In the genomic region with DNA sequence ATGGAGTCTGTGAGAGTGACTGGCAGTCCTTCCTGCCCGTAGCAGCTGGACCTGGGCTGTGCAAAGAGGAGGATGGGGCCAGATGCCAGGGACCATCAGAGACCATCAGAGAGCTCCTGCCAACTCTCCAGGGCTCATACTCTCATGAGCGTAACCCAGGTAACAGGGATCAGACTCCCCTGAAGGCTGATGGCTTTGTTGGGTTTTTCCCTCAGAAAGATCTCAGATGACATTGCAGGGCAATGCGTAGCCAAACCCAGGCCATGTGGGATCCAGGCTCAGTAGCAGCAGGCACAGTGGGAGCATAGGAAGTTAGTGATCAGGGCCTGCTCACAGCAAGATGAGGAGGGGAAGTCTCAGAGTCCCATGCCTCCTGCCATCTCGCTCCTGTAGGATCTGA, we compare ENCODE assay signal across 20 cellular contexts.
"Had no signal": no experiment of that assay in that cellular context is flagged by ENCODE, and none has a peak within 500 bp of the region (broad histone marks: within the 10 kb centered on the region; RNA-seq: fewer than 3 reads in every experiment).

No MANE protein-coding gene starts in this region.

- H3K9me3 Mint-ChIP-seq: dendritic cell treated with granulocyte-macrophage colony-stimulating factor and Interleukin-4, amounts not matched to agents 40 ng/mL and 50 ng/mL, for 4 days; natural killer cell; stimulated activated naive CD8-positive, alpha-beta T cell treated with anti-CD3 and anti-CD28 coated beads, Interleukin-15, Interleukin-2, amounts not matched to agents 100 ng/mL and 50 ng/mL, for 24 hours had no signal

- H3K27me3 Mint-ChIP-seq: dendritic cell treated with granulocyte-macrophage colony-stimulating factor and Interleukin-4, amounts not matched to agents 40 ng/mL and 50 ng/mL, for 4 days; progenitor cell of endocrine pancreas had no signal

- H3K4me3 Mint-ChIP-seq: dendritic cell treated with granulocyte-macrophage colony-stimulating factor and Interleukin-4, amounts not matched to agents 40 ng/mL and 50 ng/mL, for 4 days; memory B cell; natural killer cell; stimulated activated naive CD8-positive, alpha-beta T cell treated with anti-CD3 and anti-CD28 coated beads, Interleukin-15, Interleukin-2, amounts not matched to agents 100 ng/mL and 50 ng/mL, for 24 hours had no signal

- H3K27ac Mint-ChIP-seq: dendritic cell treated with granulocyte-macrophage colony-stimulating factor and Interleukin-4, amounts not matched to agents 40 ng/mL and 50 ng/mL, for 4 days; memory B cell; progenitor cell of endocrine pancreas; stimulated activated naive CD8-positive, alpha-beta T cell treated with anti-CD3 and anti-CD28 coated beads, Interleukin-15, Interleukin-2, amounts not matched to agents 100 ng/mL and 50 ng/mL, for 24 hours had no signal

- H3K4me1 ChIP-seq: colonic mucosa, esophagus muscularis mucosa, tibial nerve had no signal

- H3K36me3 ChIP-seq: colonic mucosa, esophagus muscularis mucosa, neutrophil, thoracic aorta, tibial nerve had no signal

- DNase-seq: colonic mucosa; effector memory CD4-positive, alpha-beta T cell; foreskin melanocyte; natural killer cell; stimulated activated CD4-positive, alpha-beta T cell treated with anti-CD3 and anti-CD28 coated beads, Interleukin-12 subunit alpha, Interleukin-12 subunit beta, amount 100 ng/mL, for 4 hours; stimulated activated CD4-positive, alpha-beta T cell treated with anti-CD3 and anti-CD28 coated beads, Interleukin-1b, Interleukin-23, amount 100 ng/mL, for 48 hours; stimulated activated CD4-positive, alpha-beta T cell treated with anti-CD3 and anti-CD28 coated beads, Interleukin-4, amount 100 ng/mL, for 1 hour; stimulated activated CD8-positive, alpha-beta memory T cell treated with anti-CD3 and anti-CD28 coated beads, Interleukin-4, amount 100 ng/mL, for 48 hours had no signal

- H3K4me3 ChIP-seq: colonic mucosa, esophagus muscularis mucosa, lung, smooth muscle cell, thoracic aorta, tibial nerve had no signal

- H3K27ac ChIP-seq: colonic mucosa, esophagus muscularis mucosa, neutrophil, parathyroid adenoma, thoracic aorta, tibial nerve had no signal

- H3K36me3 Mint-ChIP-seq: memory B cell, natural killer cell had no signal

- H3K4me1 Mint-ChIP-seq: memory B cell had no signal

- ATAC-seq: natural killer cell, sciatic nerve had no signal

- H3K9me3 ChIP-seq: colonic mucosa, neutrophil, thoracic aorta had no signal

- H3K27me3 ChIP-seq: colonic mucosa, esophagus muscularis mucosa, tibial nerve had no signal
